19 cellular contexts compared by ENCODE assay signal in genomic region chr21:28669978-28670377, GRCh38.
"Had no signal": no experiment of that assay in that cellular context is flagged by ENCODE, and none has a peak within 500 bp of the region (broad histone marks: within the 10 kb centered on the region; RNA-seq: fewer than 3 reads in every experiment).

No MANE protein-coding gene starts in this region.

- H3K4me1 ChIP-seq: left lung, lower lobe of right lung, right lobe of liver, tibial artery had no signal

- H3K27ac ChIP-seq: left lung, lower lobe of right lung, ovary, right atrium auricular region, right lobe of liver, skin epidermis, suprapubic skin, thoracic aorta, tibial artery, upper lobe of right lung had no signal

- H3K9me3 ChIP-seq: left lung, lower lobe of right lung, ovary, right atrium auricular region, right lobe of liver, suprapubic skin, thoracic aorta, tibial artery, upper lobe of right lung had no signal

- H3K4me3 ChIP-seq: left lung, lower lobe of right lung, ovary, right atrium auricular region, right lobe of liver, skin epidermis, suprapubic skin, thoracic aorta, tibial artery, upper lobe of right lung had no signal

- H3K36me3 ChIP-seq: left lung, lower lobe of right lung, ovary, right atrium auricular region, right lobe of liver, suprapubic skin, thoracic aorta, tibial artery, upper lobe of right lung had no signal

- DNase-seq: hypothalamus; immature natural killer cell; kidney; left colon; left lung; lower lobe of right lung; mesenchymal stem cell; naive thymus-derived CD8-positive, alpha-beta T cell; ovary; right lobe of liver; stimulated activated CD4-positive, alpha-beta T cell treated with anti-CD3 and anti-CD28 coated beads, Interleukin-4, amount 100 ng/mL, for 24 hours; stimulated activated naive CD4-positive, alpha-beta T cell; tibial artery; trophoblast cell; upper lobe of right lung had no signal

- H3K27me3 ChIP-seq: left lung, ovary, right atrium auricular region, right lobe of liver, suprapubic skin, tibial artery, upper lobe of right lung had no signal

- ATAC-seq: left colon; left lung; lower lobe of right lung; naive thymus-derived CD8-positive, alpha-beta T cell; right lobe of liver; upper lobe of right lung had no signal
